ENCODE assay signal across 8 cellular contexts in the genomic region with DNA sequence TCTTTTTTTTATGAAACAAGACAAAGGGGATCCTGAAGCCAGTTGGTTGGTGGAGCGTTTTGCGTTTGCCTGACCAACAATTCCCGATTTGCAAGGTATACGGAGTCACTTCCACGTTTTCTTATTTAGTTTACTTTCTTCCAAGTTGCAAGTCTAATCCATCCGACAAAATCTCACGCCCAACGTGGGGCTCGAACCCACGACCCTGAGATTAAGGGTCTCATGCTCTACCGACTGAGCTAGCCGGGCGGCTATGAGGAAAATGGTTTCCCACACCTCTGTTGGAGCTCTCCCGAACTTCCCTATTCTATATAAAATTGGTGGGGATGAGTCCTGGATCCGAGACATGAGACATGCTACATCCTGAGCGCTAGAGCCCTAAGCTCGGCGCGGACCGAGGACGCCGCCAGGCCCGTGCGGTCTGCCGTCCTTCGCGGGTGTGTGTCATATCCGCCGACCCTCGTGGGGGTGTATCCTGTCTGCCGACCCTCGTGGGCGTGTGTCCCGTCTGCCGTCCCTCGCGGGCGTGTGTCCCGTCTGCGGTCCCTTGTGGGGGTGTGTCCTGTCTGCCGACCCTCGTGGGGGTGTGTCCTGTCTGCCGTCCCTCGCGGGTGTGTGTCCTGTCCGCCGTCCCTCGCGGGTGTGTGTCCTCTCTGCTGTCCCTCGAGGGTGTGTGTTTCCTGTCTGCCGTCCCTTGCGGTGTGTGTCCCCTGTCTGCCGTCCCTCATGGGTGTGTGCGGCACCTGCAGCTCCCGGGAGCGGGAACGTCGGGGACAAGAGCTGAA. TPM values are rescaled to one million over a fixed set of nuclear protein-coding genes. Genes with fewer than 3 reads are reported as not detected.
DNase-seq lines count a peak whose midpoint lies in the region; ATAC-seq and TF ChIP-seq lines count a peak whose summit lies in the region.

No MANE protein-coding gene starts in this region.

- no peak for ATAC-seq in HG02763 (IDR thresholded peaks at IDR 0.05; ENCODE audit: unreplicated experiment)

- H3K9me3 ChIP-seq in mucosa of stomach (ENCODE audit: control insufficient read depth, low read length), result no peaks in the 10 kb centered on the region

- DNase-seq in AG10803 (ENCODE audit: low read depth) (peak; percentile 95), HL-60 (ENCODE audit: low read depth in 1 of 2, low spot score in 1 of 2) (peak; percentile 62 to 74), NCI-H82 treated with DMSO at 0.1 percent for 48 hours (lab: John Stamatoyannopoulos, UW; ENCODE audit: unreplicated experiment) (peak; percentile 74), epithelial cell of proximal tubule (ENCODE audit: low read depth) (peak; percentile 63), stromal cell of bone marrow (ENCODE audit: low read depth) (peak; percentile 73)
- DNase-seq in activated CD8-positive, alpha-beta memory T cell treated with anti-CD3 and anti-CD28 coated beads, Interleukin-2, amount 50 U/mL, for 48 hours, result peak; percentile 91

- no peak overlapping the region for H3K27ac ChIP-seq in HL-60 (replicated peaks)

- H3K27me3 ChIP-seq in HL-60 (ENCODE audit: insufficient read depth, poor library complexity, severe bottlenecking) (no peaks in the 10 kb centered on the region), mucosa of stomach (ENCODE audit: control insufficient read depth, insufficient read depth, low read length) (peaks cover 6% of the 10 kb centered on the region)

- peak overlapping the region; percentile 79 for H3K4me3 ChIP-seq in AG10803 (ENCODE audit: low read length)
- peak overlapping the region; percentile 71 for H3K4me3 ChIP-seq in HL-60 (replicated peaks; ENCODE audit: insufficient read depth, low read length)
- peak overlapping the region; percentile 83 for H3K4me3 ChIP-seq in epithelial cell of proximal tubule (ENCODE audit: low read depth, low read length)
- peak overlapping the region; percentile 71 for H3K4me3 ChIP-seq in mucosa of stomach (ENCODE audit: low read length)

- no peak for TF ChIP-seq CTCF in AG10803 (conservative IDR thresholded peaks at IDR 0.05; ENCODE audit: low read length)
- no peak for TF ChIP-seq CTCF in HL-60 (IDR thresholded peaks at IDR 0.05; ENCODE audit: insufficient read depth, low read length)
- no peak for TF ChIP-seq CTCF in epithelial cell of proximal tubule (conservative IDR thresholded peaks at IDR 0.05; ENCODE audit: low read depth, low read length)

- H3K36me3 ChIP-seq in mucosa of stomach (ENCODE audit: control insufficient read depth, insufficient read depth, low read length), result no peaks in the 10 kb centered on the region

- H3K9ac ChIP-seq in mucosa of stomach (ENCODE audit: low read length), result peak overlapping the region; percentile 83

- H3K4me1 ChIP-seq in mucosa of stomach (ENCODE audit: control insufficient read depth, insufficient read depth, low read length), result peaks cover 7% of the 10 kb centered on the region

RNA-seq across cellular contexts. Expression of gene ZNF213, which starts 22.6 kb away (rescaled TPM):
- total RNA-seq in epithelial cell of proximal tubule, result 2.4 and 7.7 TPM in 2 replicates

RNA-seq across cellular contexts. Expression of gene OR1F1, which starts 30.6 kb away (rescaled TPM):
- 0.52 TPM in 1 of 2 replicates, not detected in the other for total RNA-seq in epithelial cell of proximal tubule

RNA-seq across cellular contexts. Expression of gene ZNF205, which starts 45.0 kb away (rescaled TPM):
- total RNA-seq in epithelial cell of proximal tubule, result 15.8 and 22.1 TPM in 2 replicates

RNA-seq across cellular contexts. Expression of gene ZSCAN10, which starts 58.3 kb away (rescaled TPM):
- total RNA-seq in epithelial cell of proximal tubule, result not detected in 2 replicates
